Comparison of ENCODE assay signal across 8 cellular contexts in the genomic region with DNA sequence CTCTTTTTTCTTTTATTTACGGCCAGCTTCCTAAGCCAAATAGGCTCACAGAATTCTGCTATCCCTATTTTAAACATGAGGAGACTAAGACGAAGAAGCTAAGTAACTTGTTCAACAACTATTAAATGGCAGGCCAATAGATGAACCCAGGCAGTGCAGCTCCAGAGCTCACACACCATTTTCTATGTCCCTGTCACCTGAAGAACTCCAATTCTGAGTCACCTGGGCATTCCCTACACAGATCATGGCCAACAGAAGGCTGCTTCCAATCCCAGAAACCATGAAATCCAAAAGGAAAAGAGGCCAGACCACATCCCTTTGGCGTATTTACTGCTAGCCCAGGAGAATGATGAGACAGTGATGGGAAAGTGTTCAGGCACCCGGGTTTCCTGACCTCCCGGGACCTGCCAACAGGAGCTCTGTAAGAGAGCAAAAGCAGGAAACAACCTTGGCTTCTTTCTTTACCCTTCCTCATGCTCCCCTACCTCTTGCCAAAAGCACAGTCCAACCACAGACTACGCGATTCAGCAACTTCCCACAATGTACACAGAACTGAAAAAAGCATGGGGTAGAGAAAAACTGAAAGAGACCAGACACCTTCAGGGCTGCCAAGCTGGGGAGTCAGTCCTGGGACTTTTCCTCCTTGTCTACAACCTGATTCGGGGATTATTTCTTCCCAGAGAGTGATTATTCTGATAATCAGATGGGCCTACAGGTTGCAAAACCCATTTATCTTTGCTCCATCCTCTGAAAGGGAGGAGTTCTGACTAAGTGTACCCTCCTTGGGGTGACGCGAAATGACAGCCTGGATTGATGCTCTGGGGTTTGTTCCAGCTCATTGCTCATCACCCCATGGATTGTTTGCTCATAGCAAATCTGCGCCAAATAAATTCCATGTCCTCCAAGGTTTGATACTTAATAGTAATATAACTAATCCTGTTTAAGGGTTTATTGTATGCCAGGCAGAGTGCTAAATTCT. TPM values are rescaled to one million over a fixed set of nuclear protein-coding genes. Genes with fewer than 3 reads are reported as not detected.
DNase-seq lines count a peak whose midpoint lies in the region; ATAC-seq and TF ChIP-seq lines count a peak whose summit lies in the region.

No MANE protein-coding gene starts in this region.

- ATAC-seq in foreskin keratinocyte = peak; percentile 91
- ATAC-seq in GM19455 (IDR thresholded peaks at IDR 0.05; ENCODE audit: unreplicated experiment) = no peak
- no peak for ATAC-seq in activated T-helper 17 cell treated with anti-CD3 and anti-CD28 coated beads, Interleukin-2, amount 50 U/mL, for 72 hours (replicated peaks)

- peaks cover 20% of the 10 kb centered on the region for H3K36me3 Mint-ChIP-seq in activated T-helper 17 cell treated with anti-CD3 and anti-CD28 coated beads, Interleukin-2, amount 50 U/mL, for 72 hours (ENCODE audit: low read depth)

- no peaks in the 10 kb centered on the region for H3K4me1 Mint-ChIP-seq in activated T-helper 17 cell treated with anti-CD3 and anti-CD28 coated beads, Interleukin-2, amount 50 U/mL, for 72 hours

- H3K4me2 ChIP-seq in GM23248 (ENCODE audit: unreplicated experiment) = peak overlapping the region; percentile 65

- no peak overlapping the region for H3K4me3 Mint-ChIP-seq in activated T-helper 17 cell treated with anti-CD3 and anti-CD28 coated beads, Interleukin-2, amount 50 U/mL, for 72 hours

- H2AFZ ChIP-seq in GM23248 = no peak overlapping the region

- H3F3A ChIP-seq in GM23248 (ENCODE audit: insufficient read depth) = peaks cover 22% of the 10 kb centered on the region

- H4K20me1 ChIP-seq in GM23248 (ENCODE audit: insufficient read depth) = no peaks in the 10 kb centered on the region

- DNase-seq in AG04449 (ENCODE audit: low read depth, low spot score) = peak; percentile 69
- DNase-seq in GM23248 = peak; percentile 94
- peak; percentile 77 for DNase-seq in RPMI7951 (ENCODE audit: low read depth)
- DNase-seq in foreskin keratinocyte = peak; percentile 78 to 82
- no peak for DNase-seq in activated naive CD4-positive, alpha-beta T cell (lab: John Stamatoyannopoulos, UW)
- no peak for DNase-seq in NCI-H1694 treated with DMSO at 0.1 percent for 48 hours (lab: John Stamatoyannopoulos, UW)

- CTCF ChIA-PET in AG04449 (lab: Yijun Ruan, JAX) = interaction anchor here (0.7 to 0.8 kb wide), 2 partner anchors 15 to 66 kb away, joined by 3 read pairs; no protein-coding TSS in a partner anchor

- H3K79me2 ChIP-seq in GM23248 (ENCODE audit: insufficient read depth) = no peaks in the 10 kb centered on the region

- H3K9me3 Mint-ChIP-seq in activated T-helper 17 cell treated with anti-CD3 and anti-CD28 coated beads, Interleukin-2, amount 50 U/mL, for 72 hours = no peaks in the 10 kb centered on the region

- H3K27me3 Mint-ChIP-seq in activated T-helper 17 cell treated with anti-CD3 and anti-CD28 coated beads, Interleukin-2, amount 50 U/mL, for 72 hours = no peaks in the 10 kb centered on the region

- H3K27ac Mint-ChIP-seq in activated T-helper 17 cell treated with anti-CD3 and anti-CD28 coated beads, Interleukin-2, amount 50 U/mL, for 72 hours = no peak overlapping the region

- no peaks in the 10 kb centered on the region for H3K36me3 ChIP-seq in GM23248 (ENCODE audit: low read depth)

- POLR2A ChIA-PET in AG04449 (lab: Yijun Ruan, JAX) = interaction anchor here (0.5 to 0.6 kb wide), 2 partner anchors 15 to 28 kb away, joined by 3 read pairs; no protein-coding TSS in a partner anchor

- H3K4me3 ChIP-seq in AG04449 (ENCODE audit: low read depth, low read length) (no peak overlapping the region), GM23248 (no peak overlapping the region)

- H3K27me3 ChIP-seq in GM23248 (replicated peaks; ENCODE audit: insufficient read depth) (no peaks in the 10 kb centered on the region), foreskin keratinocyte (no peaks in the 10 kb centered on the region)

- TF ChIP-seq CTCF in AG04449 (IDR thresholded peaks at IDR 0.05; ENCODE audit: insufficient read depth, low read length, missing control alignments) (no peak), foreskin keratinocyte (conservative IDR thresholded peaks at IDR 0.05) (no peak)

- peak overlapping the region; percentile 64 for H3K27ac ChIP-seq in GM23248
- H3K27ac ChIP-seq in foreskin keratinocyte = peak overlapping the region; percentile 74

- no peaks in the 10 kb centered on the region for H3K9me3 ChIP-seq in GM23248 (ENCODE audit: low read depth)

- H3K9me2 ChIP-seq in GM23248 (ENCODE audit: insufficient read depth) = no peaks in the 10 kb centered on the region

- in situ Hi-C loops in GM23248 (cut with MboI) = no loop called here

- H3K4me1 ChIP-seq in GM23248 (ENCODE audit: insufficient read depth) (peaks cover 14% of the 10 kb centered on the region), foreskin keratinocyte (peaks cover 11% of the 10 kb centered on the region)

- 51 to 54% methylated on average over 11 of the region's 11 CpGs for WGBS in GM23248 (ENCODE audit: low coverage in 1 of 2, low lambda C conversion rate in 2 of 2, missing lambda C conversion rate in 2 of 2), 2 experiments

- H3K9ac ChIP-seq in GM23248 = 0 out of 2 replicates have a peak overlapping the region, but pooled peaks have one; percentile 30

RNA-seq across cellular contexts. Expression of a gene that starts 47.8 kb away (rescaled TPM):
- total RNA-seq in GM23248 (2014; rRNA removed; shearing (Covaris generic)) = 0.43 TPM in 1 of 2 replicates, not detected in the other
- polyA plus RNA-seq in GM23248 (2016; fragmentation: Nextera tagmentation; extraction: Ambion mirVana) (0.14 TPM in 1 of 2 replicates, not detected in the other), foreskin keratinocyte (4.8 and 9.0 TPM in 2 replicates)
- 0.72 TPM in 1 of 2 replicates, not detected in the other for total RNA-seq in RPMI7951 (2014; rRNA removed; shearing (Covaris generic))
- total RNA-seq in foreskin keratinocyte = 9.1 and 15.1 TPM in 2 replicates
- under 1 TPM; 0.40 to 0.71 TPM for total RNA-seq in activated T-helper 17 cell treated with anti-CD3 and anti-CD28 coated beads, Interleukin-2, amount 50 U/mL, for 72 hours

Comparison
In these comparisons a context has a peak if more than half of its experiments do, and no peak if none do; other contexts are left out.
1. DNase-seq: peak in AG04449 (single experiment), GM23248 (single experiment), RPMI7951 (single experiment) and foreskin keratinocyte (2 of 2); none in activated naive CD4-positive, alpha-beta T cell (0 of 4) and NCI-H1694 treated with DMSO at 0.1 percent for 48 hours (single experiment).